1 cellular context compared by ENCODE assay signal in genomic region chr5:133382661-133383579, GRCh38.
TF ChIP-seq lines count a peak whose summit lies in the region.

No MANE protein-coding gene starts in this region.

TF ChIP-seq in H1, 55 proteins besides CTCF, POLR2A, EP300 and RAD21:
- TF ChIP-seq SUZ12 (IDR thresholded peaks at IDR 0.05; ENCODE audit: low read length) = no peak
- no peak for TF ChIP-seq ZNF274 (IDR thresholded peaks at IDR 0.05; ENCODE audit: borderline replicate concordance, extremely low read depth, low read length)
- TF ChIP-seq E2F6 (IDR thresholded peaks at IDR 0.05) = no peak
- no peak for TF ChIP-seq USF2 (IDR thresholded peaks at IDR 0.05; ENCODE audit: low read length)
- TF ChIP-seq BRCA1 (IDR thresholded peaks at IDR 0.05; ENCODE audit: low read depth, low read length) = no peak
